ENCODE assay signal across 13 cellular contexts in genomic region chr3:35777065-35777464, GRCh38.
DNase-seq lines count a peak whose midpoint lies in the region; TF ChIP-seq lines count a peak whose summit lies in the region.
"Had no signal": no experiment of that assay in that cellular context is flagged by ENCODE, and none has a peak within 500 bp of the region (broad histone marks: within the 10 kb centered on the region; RNA-seq: fewer than 3 reads in every experiment).

No MANE protein-coding gene starts in this region.

- TF ChIP-seq CTCF in A673 (conservative IDR thresholded peaks at IDR 0.05; ENCODE audit: low read depth, low read length) (peak; percentile 34; the same call in 1 of the 2 replicates), OCI-LY7 (conservative IDR thresholded peaks at IDR 0.05; ENCODE audit: low read length) (peak; percentile 43), epithelial cell of proximal tubule (conservative IDR thresholded peaks at IDR 0.05; ENCODE audit: low read depth, low read length) (peak; percentile 7)

- no peak overlapping the region; the same call in 1 of the 2 replicates for H2AFZ ChIP-seq in OCI-LY7 (ENCODE audit: low read length)

- no peaks in the 10 kb centered on the region for H3K4me1 ChIP-seq in A673 (ENCODE audit: insufficient read depth, low read length, poor library complexity, severe bottlenecking)
- H3K4me1 ChIP-seq in OCI-LY7 (ENCODE audit: insufficient read depth, low read length, poor library complexity, severe bottlenecking) = no peaks in the 10 kb centered on the region
- H3K4me1 ChIP-seq: BLaER1 had no signal

- H3K9me2 ChIP-seq in OCI-LY7 (ENCODE audit: insufficient read depth, low read length) = no peaks in the 10 kb centered on the region

- CTCF ChIA-PET in A673 (lab: Charles Lee) = no interaction called here
- CTCF ChIA-PET in OCI-LY7 (lab: Charles Lee; ENCODE audit: unreplicated experiment) = interaction anchor here (0.5 to 1.3 kb wide), 3 partner anchors 11 to 142 kb away, joined by 3 to 5 read pairs (median 4); no protein-coding TSS in a partner anchor

- H3K4me2 ChIP-seq in OCI-LY7 (ENCODE audit: low read length) = no peak overlapping the region
- H3K4me2 ChIP-seq: BLaER1 had no signal

- DNase-seq in A673 (ENCODE audit: low spot score) (no peak), ACHN (peak; percentile 2), OCI-LY7 (ENCODE audit: low spot score) (no peak), epithelial cell of proximal tubule (ENCODE audit: low read depth) (no peak), activated gamma-delta T cell treated with Interleukin-2 at 50 U/mL for 16 hours (no peak), NCI-H187 treated with DMSO at 0.1 percent for 48 hours (lab: John Stamatoyannopoulos, UW) (no peak)
- DNase-seq: CD4-positive, alpha-beta memory T cell; DMS79; GDM1; GOT3; H9; KBM-7 had no signal

- BruUV-seq in A673 (replicated peaks; lab: Mats Ljungman, UMichigan) (no TSS peak), OCI-LY7 (replicated peaks; lab: Mats Ljungman, UMichigan) (no TSS peak)

- POLR2A ChIA-PET in A673 (lab: Charles Lee; ENCODE audit: low non-redundant PET) (no interaction called here), OCI-LY7 (lab: Charles Lee) (interaction anchor here (0.8 kb wide), 2 partner anchors 14 to 44 kb away, joined by 3 read pairs; no protein-coding TSS in a partner anchor)

- H3K9me3 ChIP-seq in A673 (ENCODE audit: low read depth, low read length, poor library complexity, severe bottlenecking) (no peaks in the 10 kb centered on the region), OCI-LY7 (ENCODE audit: low read length) (no peaks in the 10 kb centered on the region)
- H3K9me3 ChIP-seq: BLaER1 had no signal

- H3K4me3 ChIP-seq in A673 (ENCODE audit: low read depth, low read length, poor library complexity, severe bottlenecking) (no peak overlapping the region), OCI-LY7 (ENCODE audit: low read depth, low read length, poor library complexity, severe bottlenecking) (no peak overlapping the region), epithelial cell of proximal tubule (ENCODE audit: low read depth, low read length) (no peak overlapping the region)
- H3K4me3 ChIP-seq: BLaER1 had no signal

- H3K36me3 ChIP-seq in A673 (ENCODE audit: insufficient read depth, low read length, poor library complexity, severe bottlenecking) (no peaks in the 10 kb centered on the region), OCI-LY7 (ENCODE audit: insufficient read depth, low read length) (no peaks in the 10 kb centered on the region)

- H3K79me2 ChIP-seq in OCI-LY7 (ENCODE audit: insufficient read depth, low read depth, low read length) = no peaks in the 10 kb centered on the region

- no peaks in the 10 kb centered on the region for H4K20me1 ChIP-seq in OCI-LY7 (ENCODE audit: insufficient read depth, low read length)

- intact Hi-C loops in A673 (cut with micrococcal nuclease; ENCODE audit: unreplicated experiment) = no loop called here
- intact Hi-C loops in OCI-LY7 (cut with micrococcal nuclease; ENCODE audit: unreplicated experiment) = no loop called here

- in situ Hi-C loops in ACHN (cut with HindIII; ENCODE audit: low pct_ligation_motif_present, low pct_unique_long_range_greater_than_20kb, low sequenced_read_pairs) = no loop called here

- no peak overlapping the region for H3K27ac ChIP-seq in A673 (ENCODE audit: low read depth, low read length, poor library complexity, severe bottlenecking)
- no peak overlapping the region for H3K27ac ChIP-seq in OCI-LY7 (ENCODE audit: low read depth, low read length, poor library complexity, severe bottlenecking)
- H3K27ac ChIP-seq: BLaER1 had no signal

- H3K27me3 ChIP-seq in A673 (replicated peaks; ENCODE audit: insufficient read depth, low read depth, low read length, poor library complexity) = no peaks in the 10 kb centered on the region
- H3K27me3 ChIP-seq: BLaER1 had no signal
